Comparison of ENCODE assay signal across 12 cellular contexts in the genomic region with DNA sequence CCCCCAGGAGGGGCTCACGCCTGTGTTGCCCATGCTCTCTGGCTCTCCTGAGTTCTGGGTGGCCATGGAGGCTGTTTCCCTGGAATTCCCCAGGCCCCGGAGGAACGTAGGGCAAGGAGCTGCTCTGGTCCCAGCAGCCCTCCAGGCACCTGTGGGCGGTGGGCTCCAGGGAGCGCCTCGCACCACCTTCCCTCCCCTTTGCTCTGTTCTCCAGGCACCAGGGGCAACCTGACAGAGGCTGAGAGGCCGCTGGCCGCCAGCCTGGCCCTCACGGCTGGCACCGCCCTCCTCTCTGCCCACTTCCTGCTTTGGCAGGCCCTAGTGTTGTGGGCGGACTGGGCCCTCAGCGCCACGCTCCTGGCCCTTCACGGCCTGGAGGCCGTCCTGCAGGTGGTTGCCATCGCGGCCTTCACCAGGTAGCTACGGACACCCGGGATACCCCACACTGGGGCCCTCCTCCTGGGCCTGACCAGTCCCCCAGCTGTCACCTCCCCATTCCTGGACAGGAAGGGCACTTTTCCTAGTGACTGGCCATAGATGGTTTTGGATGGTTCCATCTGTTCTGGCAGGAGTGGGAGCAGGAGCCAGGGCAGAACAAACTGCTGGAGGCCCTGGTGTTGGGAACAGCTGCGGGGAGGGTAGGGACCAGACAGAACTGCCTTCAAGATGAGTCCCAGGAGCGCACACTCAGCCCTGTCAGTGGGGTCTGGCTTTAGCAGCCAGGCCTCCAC. TPM values are rescaled to one million over a fixed set of nuclear protein-coding genes. Genes with fewer than 3 reads are reported as not detected.
DNase-seq lines count a peak whose midpoint lies in the region; ATAC-seq, FAIRE-seq and TF ChIP-seq lines count a peak whose summit lies in the region.
"Had no signal": no experiment of that assay in that cellular context is flagged by ENCODE, and none has a peak within 500 bp of the region (broad histone marks: within the 10 kb centered on the region; RNA-seq: fewer than 3 reads in every experiment).

No MANE protein-coding gene starts in this region.

- H3K36me3 ChIP-seq in bronchial epithelial cell (ENCODE audit: control insufficient read depth, insufficient read depth, low read length) (peaks cover 17% of the 10 kb centered on the region), upper lobe of left lung (peaks cover 0 to 17% (median 15%) of the 10 kb centered on the region in 4 donors)

- ATAC-seq in upper lobe of left lung (ENCODE audit: low FRiP score in 2 of 2) (peak; percentile 31 to 77), foreskin keratinocyte (no peak)

- H3K9me3 ChIP-seq in upper lobe of left lung = no peaks in the 10 kb centered on the region

- H3K27ac ChIP-seq in upper lobe of left lung (peak overlapping the region; percentile 43 to 76 (median 62)), foreskin keratinocyte (no peak overlapping the region)
- H3K27ac ChIP-seq: hepatocyte had no signal

- no peak for TF ChIP-seq CTCF in bronchial epithelial cell (IDR thresholded peaks at IDR 0.05; ENCODE audit: insufficient read depth, low read length, severe bottlenecking)
- no peak for TF ChIP-seq CTCF in upper lobe of left lung (IDR thresholded peaks at IDR 0.05)
- TF ChIP-seq CTCF in foreskin keratinocyte (conservative IDR thresholded peaks at IDR 0.05) = no peak

- no peak for TF ChIP-seq EP300 in upper lobe of left lung (IDR thresholded peaks at IDR 0.05)

- no peaks in the 10 kb centered on the region for H3K27me3 ChIP-seq in bronchial epithelial cell (ENCODE audit: control insufficient read depth, insufficient read depth, low read length)
- peaks cover 0 to 20% (median 10%) of the 10 kb centered on the region in 4 donors for H3K27me3 ChIP-seq in upper lobe of left lung
- H3K27me3 ChIP-seq in foreskin keratinocyte = no peaks in the 10 kb centered on the region
- H3K27me3 ChIP-seq: hepatocyte had no signal

- TF ChIP-seq POLR2A in upper lobe of left lung (IDR thresholded peaks at IDR 0.05) = peak in 1 of 4 donors; percentile 39

- FAIRE-seq in bronchial epithelial cell (lab: Jason Lieb, UNC) = no peak

- H3K4me3 ChIP-seq in bronchial epithelial cell (ENCODE audit: low read depth, low read length) (no peak overlapping the region), upper lobe of left lung (no peak overlapping the region)
- H3K4me3 ChIP-seq: hepatocyte had no signal

- DNase-seq in DMS 273 (lab: John Stamatoyannopoulos, UW; ENCODE audit: unreplicated experiment) (peak; percentile 25), DMS 273 treated with DMSO at 0.1 percent for 48 hours (lab: John Stamatoyannopoulos, UW) (no peak), bronchial epithelial cell (ENCODE audit: low read depth) (peak; percentile 17), midbrain (lab: John Stamatoyannopoulos, UW) (peak; percentile 20), upper lobe of left lung (peak; percentile 89 to 93), foreskin keratinocyte (no peak), DMS114 treated with DMSO at 0.1 percent for 48 hours (lab: John Stamatoyannopoulos, UW; ENCODE audit: unreplicated experiment) (no peak), dedifferentiated amniotic fluid mesenchymal stem cell (ENCODE audit: extremely low spot score) (no peak)
- DNase-seq: 8988T, NCI-H1105 treated with DMSO at 0.1 percent for 48 hours, SHP77 had no signal

- H3K4me1 ChIP-seq in upper lobe of left lung (peaks cover 32 to 63% (median 52%) of the 10 kb centered on the region in 4 donors), foreskin keratinocyte (peaks cover 12% of the 10 kb centered on the region)

- 46 to 52% methylated on average over 5 to 19 of the region's 21 CpGs for WGBS in upper lobe of left lung, 2 donors

RNA-seq across cellular contexts. Expression of gene EPS8L2, which starts 3.1 kb away (rescaled TPM):
- 105 and 169 TPM in 2 replicates for total RNA-seq in bronchial epithelial cell
- total RNA-seq in upper lobe of left lung = 100 to 1,000 TPM; 120 to 497 (median 199) TPM
- 48.4 and 61.9 TPM in 2 replicates for total RNA-seq in foreskin keratinocyte
- polyA plus RNA-seq in foreskin keratinocyte = 60.8 and 67.0 TPM in 2 replicates

RNA-seq across cellular contexts. Expression of gene TMEM80, which starts 7.3 kb away (rescaled TPM):
- 9.0 and 28.8 TPM in 2 replicates for total RNA-seq in bronchial epithelial cell
- 10 to 100 TPM; 28.6 to 62.9 (median 36.1) TPM for total RNA-seq in upper lobe of left lung
- 12.1 and 19.7 TPM in 2 replicates for total RNA-seq in foreskin keratinocyte
- polyA plus RNA-seq in foreskin keratinocyte = 14.3 and 19.3 TPM in 2 replicates

RNA-seq across cellular contexts. Expression of gene DEAF1, which starts 7.9 kb away (rescaled TPM):
- total RNA-seq in bronchial epithelial cell = 23.4 and 26.9 TPM in 2 replicates
- total RNA-seq in upper lobe of left lung = 10 to 100 TPM; 23.9 to 87.3 (median 35.6) TPM
- total RNA-seq in foreskin keratinocyte = 16.0 and 16.8 TPM in 2 replicates
- polyA plus RNA-seq in foreskin keratinocyte = 13.5 and 13.6 TPM in 2 replicates

RNA-seq across cellular contexts. Expression of gene TALDO1, which starts 44.4 kb away (rescaled TPM):
- total RNA-seq in bronchial epithelial cell (251 and 253 TPM in 2 replicates), upper lobe of left lung (100 to 1,000 TPM; 163 to 313 (median 217) TPM), foreskin keratinocyte (172 and 177 TPM in 2 replicates)
- polyA plus RNA-seq in foreskin keratinocyte = 227 TPM in 2 replicates

Comparison
In these comparisons a context has a peak if more than half of its experiments do, and no peak if none do; other contexts are left out.
1. DNase-seq: peak in DMS 273 (single experiment), bronchial epithelial cell (single experiment), midbrain (single experiment) and upper lobe of left lung (2 of 2); none in DMS 273 treated with DMSO at 0.1 percent for 48 hours (single experiment), foreskin keratinocyte (0 of 2), DMS114 treated with DMSO at 0.1 percent for 48 hours (single experiment) and dedifferentiated amniotic fluid mesenchymal stem cell (single experiment).